ENCODE assay signal across 21 cellular contexts in genomic region chr17:35130392-35130791, GRCh38. TPM values are rescaled to one million over a fixed set of nuclear protein-coding genes. Genes with fewer than 3 reads are reported as not detected.
"Had no signal": no experiment of that assay in that cellular context is flagged by ENCODE, and none has a peak within 500 bp of the region (broad histone marks: within the 10 kb centered on the region; RNA-seq: fewer than 3 reads in every experiment).

No MANE protein-coding gene starts in this region.

- FAIRE-seq: frontal cortex, keratinocyte, small intestine had no signal

- H3K9me3 ChIP-seq: body of pancreas, colonic mucosa, psoas muscle, thoracic aorta, upper lobe of left lung had no signal

- H3K27ac ChIP-seq: body of pancreas, colonic mucosa, psoas muscle, thoracic aorta, upper lobe of left lung had no signal

- H3K4me1 ChIP-seq: body of pancreas, colonic mucosa, psoas muscle had no signal

- H3K36me3 ChIP-seq: colonic mucosa had no signal

- DNase-seq: activated CD4-positive, alpha-beta T cell treated with anti-CD3 and anti-CD28 coated beads, Interleukin-2, amount 10 ng/mL, durations not matched to agents 24 days and 14 days; activated effector memory CD4-positive, alpha-beta T cell treated with anti-CD3 and anti-CD28 coated beads, Interleukin-2, amount 50 U/mL, for 16 hours; activated naive CD8-positive, alpha-beta T cell treated with anti-CD3 and anti-CD28 coated beads, Interleukin-2, amount 10 ng/mL, durations not matched to agents 7 days and 5 days; activated T-cell treated with anti-CD3 and anti-CD28 coated beads, Interleukin-2, amount 50 U/mL, for 72 hours; body of pancreas; colonic mucosa; erythroblast; psoas muscle; right cardiac atrium; small intestine; stimulated activated CD4-positive, alpha-beta T cell treated with anti-CD3 and anti-CD28 coated beads, Interleukin-15, amount 100 ng/mL, for 24 hours; stimulated activated CD4-positive, alpha-beta T cell treated with anti-CD3 and anti-CD28 coated beads, Interleukin-2, amount 100 ng/mL, for 48 hours; T-helper 1 cell; T-helper 9 cell; upper lobe of left lung had no signal

- ATAC-seq: body of pancreas, right cardiac atrium had no signal

- H3K4me3 ChIP-seq: body of pancreas, colonic mucosa, lung, psoas muscle, thoracic aorta, upper lobe of left lung had no signal

- H3K27me3 ChIP-seq: body of pancreas, colonic mucosa, upper lobe of left lung had no signal

RNA-seq across cellular contexts. Expression of gene FNDC8, which starts 9.0 kb away (rescaled TPM):
- total RNA-seq: activated CD4-positive, alpha-beta T cell treated with anti-CD3 and anti-CD28 coated beads, Interleukin-2, amount 10 ng/mL, durations not matched to agents 24 days and 14 days; activated naive CD8-positive, alpha-beta T cell treated with anti-CD3 and anti-CD28 coated beads, Interleukin-2, amount 10 ng/mL, durations not matched to agents 7 days and 5 days; activated T-cell treated with anti-CD3 and anti-CD28 coated beads, Interleukin-2, amount 50 U/mL, for 72 hours; body of pancreas; colonic mucosa; frontal cortex; lung; omental fat pad; psoas muscle; right cardiac atrium; thoracic aorta; upper lobe of left lung had no signal
- polyA plus RNA-seq: keratinocyte, lung, neural cell, psoas muscle, right cardiac atrium, small intestine had no signal

RNA-seq across cellular contexts. Expression of gene UNC45B, which starts 17.2 kb away (rescaled TPM):
- total RNA-seq: activated CD4-positive, alpha-beta T cell treated with anti-CD3 and anti-CD28 coated beads, Interleukin-2, amount 10 ng/mL, durations not matched to agents 24 days and 14 days; body of pancreas; colonic mucosa; thoracic aorta had no signal
- polyA plus RNA-seq: neural cell, small intestine had no signal
